ENCODE assay signal across 1 cellular context in genomic region chr4:152535903-152536544, GRCh38.
TF ChIP-seq lines count a peak whose summit lies in the region.

A gene with protein sequence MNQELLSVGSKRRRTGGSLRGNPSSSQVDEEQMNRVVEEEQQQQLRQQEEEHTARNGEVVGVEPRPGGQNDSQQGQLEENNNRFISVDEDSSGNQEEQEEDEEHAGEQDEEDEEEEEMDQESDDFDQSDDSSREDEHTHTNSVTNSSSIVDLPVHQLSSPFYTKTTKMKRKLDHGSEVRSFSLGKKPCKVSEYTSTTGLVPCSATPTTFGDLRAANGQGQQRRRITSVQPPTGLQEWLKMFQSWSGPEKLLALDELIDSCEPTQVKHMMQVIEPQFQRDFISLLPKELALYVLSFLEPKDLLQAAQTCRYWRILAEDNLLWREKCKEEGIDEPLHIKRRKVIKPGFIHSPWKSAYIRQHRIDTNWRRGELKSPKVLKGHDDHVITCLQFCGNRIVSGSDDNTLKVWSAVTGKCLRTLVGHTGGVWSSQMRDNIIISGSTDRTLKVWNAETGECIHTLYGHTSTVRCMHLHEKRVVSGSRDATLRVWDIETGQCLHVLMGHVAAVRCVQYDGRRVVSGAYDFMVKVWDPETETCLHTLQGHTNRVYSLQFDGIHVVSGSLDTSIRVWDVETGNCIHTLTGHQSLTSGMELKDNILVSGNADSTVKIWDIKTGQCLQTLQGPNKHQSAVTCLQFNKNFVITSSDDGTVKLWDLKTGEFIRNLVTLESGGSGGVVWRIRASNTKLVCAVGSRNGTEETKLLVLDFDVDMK (minus strand): TSS chr4:152536092. CDS start chr4:152411803, 124,289 bp downstream.

TF ChIP-seq in HepG2, 621 proteins besides CTCF, POLR2A, EP300 and RAD21 (continued from another document and continues in another):
- TF ChIP-seq DZIP1 (CRISPR knock-in tag; IDR thresholded peaks at IDR 0.05) (no peak), NONO (IDR thresholded peaks at IDR 0.05) (no peak), NONO (CRISPR knock-in tag; conservative IDR thresholded peaks at IDR 0.05) (peak; percentile 89; the same call in 1 of the 2 replicates), SIX4 (CRISPR knock-in tag; IDR thresholded peaks at IDR 0.05) (no peak), ZNF501 (CRISPR knock-in tag; IDR thresholded peaks at IDR 0.05) (peak; percentile 95), HNRNPH1 (optimal IDR thresholded peaks at IDR 0.05; ENCODE audit: low read depth, low read length) (no peak), ZNF280B (CRISPR knock-in tag; IDR thresholded peaks at IDR 0.05; ENCODE audit: borderline replicate concordance) (peak; percentile 81), ZNF782 (CRISPR knock-in tag; IDR thresholded peaks at IDR 0.05; ENCODE audit: borderline replicate concordance) (no peak; the same call in 1 of the 2 replicates), HDAC6 (IDR thresholded peaks at IDR 0.05; ENCODE audit: low read depth, low read length) (no peak), MAFK (conservative IDR thresholded peaks at IDR 0.05 in 1 of 2, IDR thresholded peaks at IDR 0.05 in 1 of 2; ENCODE audit: low read length in 2 of 2) (no peak), HDAC2 (CRISPR knock-in tag; IDR thresholded peaks at IDR 0.05) (peak; percentile 72), KMT2A (CRISPR knock-in tag; IDR thresholded peaks at IDR 0.05) (peak; percentile 95; the same call in 1 of the 2 replicates), ZNF3 (CRISPR knock-in tag; IDR thresholded peaks at IDR 0.05) (no peak), ZNF138 (CRISPR knock-in tag; IDR thresholded peaks at IDR 0.05; ENCODE audit: low read depth) (peak; percentile 14; the same call in 1 of the 2 replicates), ZNF562 (CRISPR knock-in tag; IDR thresholded peaks at IDR 0.05; ENCODE audit: borderline replicate concordance) (no peak), ONECUT2 (CRISPR knock-in tag; IDR thresholded peaks at IDR 0.05) (0 out of 2 replicates have a peak, but pooled peaks have one; percentile 19), ZSCAN12 (CRISPR knock-in tag; IDR thresholded peaks at IDR 0.05) (no peak), MTF2 (CRISPR knock-in tag; IDR thresholded peaks at IDR 0.05; ENCODE audit: borderline replicate concordance) (0 out of 2 replicates have a peak, but pooled peaks have one; percentile 16), HBP1 (CRISPR knock-in tag; IDR thresholded peaks at IDR 0.05; ENCODE audit: low read depth) (no peak; the same call in 1 of the 2 replicates), PAX8 (CRISPR knock-in tag; IDR thresholded peaks at IDR 0.05; ENCODE audit: borderline replicate concordance) (no peak), ARID2 (CRISPR knock-in tag; IDR thresholded peaks at IDR 0.05; ENCODE audit: borderline replicate concordance) (0 out of 2 replicates have a peak, but pooled peaks have one; percentile 95), ZNF354B (CRISPR knock-in tag; IDR thresholded peaks at IDR 0.05) (no peak), NFKB2 (CRISPR knock-in tag; IDR thresholded peaks at IDR 0.05; ENCODE audit: borderline replicate concordance) (peak; percentile 80; the same call in 1 of the 2 replicates), MIER3 (CRISPR knock-in tag; IDR thresholded peaks at IDR 0.05; ENCODE audit: borderline replicate concordance) (peak; percentile 84; the same call in 1 of the 2 replicates), NCOA1 (CRISPR knock-in tag; IDR thresholded peaks at IDR 0.05) (no peak), ZNF230 (CRISPR knock-in tag; IDR thresholded peaks at IDR 0.05) (no peak), ATF7-NPFF (CRISPR knock-in tag; IDR thresholded peaks at IDR 0.05; ENCODE audit: low read depth) (no peak), ZIK1 (CRISPR knock-in tag; IDR thresholded peaks at IDR 0.05; ENCODE audit: borderline replicate concordance, low read depth) (no peak), STAG1 (CRISPR knock-in tag; IDR thresholded peaks at IDR 0.05) (no peak; the same call in 1 of the 2 replicates), XRCC5 (optimal IDR thresholded peaks at IDR 0.05; ENCODE audit: low read length) (peak; percentile 75), ZNF747 (CRISPR knock-in tag; IDR thresholded peaks at IDR 0.05; ENCODE audit: borderline replicate concordance) (peak; percentile 67; the same call in 1 of the 2 replicates), ZNF337 (CRISPR knock-in tag; IDR thresholded peaks at IDR 0.05; ENCODE audit: borderline replicate concordance, low read depth) (no peak)
- TF ChIP-seq, protein P1, sequence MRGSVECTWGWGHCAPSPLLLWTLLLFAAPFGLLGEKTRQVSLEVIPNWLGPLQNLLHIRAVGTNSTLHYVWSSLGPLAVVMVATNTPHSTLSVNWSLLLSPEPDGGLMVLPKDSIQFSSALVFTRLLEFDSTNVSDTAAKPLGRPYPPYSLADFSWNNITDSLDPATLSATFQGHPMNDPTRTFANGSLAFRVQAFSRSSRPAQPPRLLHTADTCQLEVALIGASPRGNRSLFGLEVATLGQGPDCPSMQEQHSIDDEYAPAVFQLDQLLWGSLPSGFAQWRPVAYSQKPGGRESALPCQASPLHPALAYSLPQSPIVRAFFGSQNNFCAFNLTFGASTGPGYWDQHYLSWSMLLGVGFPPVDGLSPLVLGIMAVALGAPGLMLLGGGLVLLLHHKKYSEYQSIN (CRISPR knock-in tag; IDR thresholded peaks at IDR 0.05; ENCODE audit: borderline replicate concordance), result no peak
- TF ChIP-seq, protein P2, sequence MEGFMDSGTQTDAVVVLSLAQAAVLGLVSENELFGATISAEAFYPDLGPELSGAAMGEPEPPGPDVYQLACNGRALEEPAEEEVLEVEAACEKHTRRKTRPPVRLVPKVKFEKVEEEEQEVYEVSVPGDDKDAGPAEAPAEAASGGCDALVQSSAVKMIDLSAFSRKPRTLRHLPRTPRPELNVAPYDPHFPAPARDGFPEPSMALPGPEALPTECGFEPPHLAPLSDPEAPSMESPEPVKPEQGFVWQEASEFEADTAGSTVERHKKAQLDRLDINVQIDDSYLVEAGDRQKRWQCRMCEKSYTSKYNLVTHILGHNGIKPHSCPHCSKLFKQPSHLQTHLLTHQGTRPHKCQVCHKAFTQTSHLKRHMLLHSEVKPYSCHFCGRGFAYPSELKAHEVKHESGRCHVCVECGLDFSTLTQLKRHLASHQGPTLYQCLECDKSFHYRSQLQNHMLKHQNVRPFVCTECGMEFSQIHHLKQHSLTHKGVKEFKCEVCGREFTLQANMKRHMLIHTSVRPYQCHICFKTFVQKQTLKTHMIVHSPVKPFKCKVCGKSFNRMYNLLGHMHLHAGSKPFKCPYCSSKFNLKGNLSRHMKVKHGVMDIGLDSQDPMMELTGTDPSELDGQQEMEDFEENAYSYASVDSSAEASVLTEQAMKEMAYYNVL (CRISPR knock-in tag; IDR thresholded peaks at IDR 0.05; ENCODE audit: borderline replicate concordance), result no peak
- TF ChIP-seq, protein P3, sequence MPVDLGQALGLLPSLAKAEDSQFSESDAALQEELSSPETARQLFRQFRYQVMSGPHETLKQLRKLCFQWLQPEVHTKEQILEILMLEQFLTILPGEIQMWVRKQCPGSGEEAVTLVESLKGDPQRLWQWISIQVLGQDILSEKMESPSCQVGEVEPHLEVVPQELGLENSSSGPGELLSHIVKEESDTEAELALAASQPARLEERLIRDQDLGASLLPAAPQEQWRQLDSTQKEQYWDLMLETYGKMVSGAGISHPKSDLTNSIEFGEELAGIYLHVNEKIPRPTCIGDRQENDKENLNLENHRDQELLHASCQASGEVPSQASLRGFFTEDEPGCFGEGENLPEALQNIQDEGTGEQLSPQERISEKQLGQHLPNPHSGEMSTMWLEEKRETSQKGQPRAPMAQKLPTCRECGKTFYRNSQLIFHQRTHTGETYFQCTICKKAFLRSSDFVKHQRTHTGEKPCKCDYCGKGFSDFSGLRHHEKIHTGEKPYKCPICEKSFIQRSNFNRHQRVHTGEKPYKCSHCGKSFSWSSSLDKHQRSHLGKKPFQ (CRISPR knock-in tag; IDR thresholded peaks at IDR 0.05; ENCODE audit: insufficient replicate concordance), result peak; percentile 46
- TF ChIP-seq, protein P4, sequence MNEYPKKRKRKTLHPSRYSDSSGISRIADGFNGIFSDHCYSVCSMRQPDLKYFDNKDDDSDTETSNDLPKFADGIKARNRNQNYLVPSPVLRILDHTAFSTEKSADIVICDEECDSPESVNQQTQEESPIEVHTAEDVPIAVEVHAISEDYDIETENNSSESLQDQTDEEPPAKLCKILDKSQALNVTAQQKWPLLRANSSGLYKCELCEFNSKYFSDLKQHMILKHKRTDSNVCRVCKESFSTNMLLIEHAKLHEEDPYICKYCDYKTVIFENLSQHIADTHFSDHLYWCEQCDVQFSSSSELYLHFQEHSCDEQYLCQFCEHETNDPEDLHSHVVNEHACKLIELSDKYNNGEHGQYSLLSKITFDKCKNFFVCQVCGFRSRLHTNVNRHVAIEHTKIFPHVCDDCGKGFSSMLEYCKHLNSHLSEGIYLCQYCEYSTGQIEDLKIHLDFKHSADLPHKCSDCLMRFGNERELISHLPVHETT (CRISPR knock-in tag; conservative IDR thresholded peaks at IDR 0.05), result peak; percentile 83
